ENCODE assay signal across 13 cellular contexts in the genomic region with DNA sequence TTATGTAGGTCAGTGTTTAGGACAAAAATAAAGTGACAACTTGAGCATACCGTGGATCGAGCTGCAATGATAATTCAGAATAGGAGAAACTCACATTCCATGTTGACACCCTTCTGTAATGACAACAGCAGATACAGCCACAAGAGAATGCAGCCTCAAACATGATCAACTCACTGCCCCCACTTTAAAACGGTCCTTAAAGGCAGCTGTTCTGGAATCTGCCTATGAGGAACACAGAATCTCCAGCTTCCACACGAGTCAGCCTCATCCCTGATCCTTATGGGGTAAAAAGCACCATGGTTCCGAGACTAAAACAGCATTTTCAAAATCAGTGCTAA. TPM values are rescaled to one million over a fixed set of nuclear protein-coding genes. Genes with fewer than 3 reads are reported as not detected.
A peak's percentile ranks its signal among the peaks of the same experiment; 100 is the strongest.
DNase-seq lines count a peak whose midpoint lies in the region; ATAC-seq, FAIRE-seq and TF ChIP-seq lines count a peak whose summit lies in the region.
"Had no signal": no experiment of that assay in that cellular context is flagged by ENCODE, and none has a peak within 500 bp of the region (broad histone marks: within the 10 kb centered on the region; RNA-seq: fewer than 3 reads in every experiment).

No MANE protein-coding gene starts in this region.

- FAIRE-seq in urothelium cell line (lab: Jason Lieb, UNC) = peak; percentile 80
- FAIRE-seq: keratinocyte had no signal

- H3K36me3 ChIP-seq in heart left ventricle (peaks cover 0 to 41% (median 0%) of the 10 kb centered on the region in 9 donors), Panc1 (ENCODE audit: control insufficient read depth, insufficient read depth, low read length) (peaks cover 5% of the 10 kb centered on the region), right lobe of liver (peaks cover 0 to 5% (median 0%) of the 10 kb centered on the region in 4 donors), prostate gland (no peaks in the 10 kb centered on the region), esophagus squamous epithelium (peaks cover 0 to 29% (median 0%) of the 10 kb centered on the region in 3 donors)

- WGBS in heart left ventricle, 4 donors = 25 to 37% (median 36%) methylated on average over 5 of the region's 5 CpGs
- 15% methylated on average over 5 of the region's 5 CpGs for WGBS in right lobe of liver (ENCODE audit: insufficient coverage, low coverage, low lambda C conversion rate, missing lambda C conversion rate)
- WGBS in prostate gland = 62% methylated on average over 5 of the region's 5 CpGs
- 43 to 64% methylated on average over 3 to 5 of the region's 5 CpGs for WGBS in esophagus squamous epithelium, 2 donors

- H3K9me3 ChIP-seq in heart left ventricle (no peaks in the 10 kb centered on the region), Panc1 (ENCODE audit: control insufficient read depth, insufficient read depth, low read depth, low read length) (no peaks in the 10 kb centered on the region), right lobe of liver (no peaks in the 10 kb centered on the region), prostate gland (no peaks in the 10 kb centered on the region), esophagus squamous epithelium (no peaks in the 10 kb centered on the region)

- TF ChIP-seq POLR2A in heart left ventricle (IDR thresholded peaks at IDR 0.05) (no peak), right lobe of liver (IDR thresholded peaks at IDR 0.05) (no peak), prostate gland (IDR thresholded peaks at IDR 0.05) (no peak), esophagus squamous epithelium (IDR thresholded peaks at IDR 0.05) (no peak)

- POLR2A ChIA-PET in Panc1 (lab: Charles Lee) = no interaction called here

- BruUV-seq in Panc1 (replicated peaks; lab: Mats Ljungman, UMichigan) = no TSS peak

- TF ChIP-seq CTCF in heart left ventricle (IDR thresholded peaks at IDR 0.05) (no peak), Panc1 (IDR thresholded peaks at IDR 0.05) (no peak), right lobe of liver (IDR thresholded peaks at IDR 0.05) (no peak), prostate gland (IDR thresholded peaks at IDR 0.05) (no peak), esophagus squamous epithelium (IDR thresholded peaks at IDR 0.05) (no peak)

- intact Hi-C loops in heart left ventricle (cut with DNase I) = no loop called here
- intact Hi-C loops in Right ventricle myocardium inferior (cut with DNase I) = no loop called here
- intact Hi-C loops in Panc1 (cut with micrococcal nuclease; ENCODE audit: unreplicated experiment) = no loop called here
- intact Hi-C loops in right lobe of liver (cut with DNase I) = no loop called here
- intact Hi-C loops in prostate gland (cut with DNase I) = no loop called here
- intact Hi-C loops in esophagus squamous epithelium (cut with DNase I) = no loop called here

- in situ Hi-C loops in Panc1 (cut with HindIII; ENCODE audit: low pct_unique_long_range_greater_than_20kb, low sequenced_read_pairs) = no loop called here

- H3K4me1 ChIP-seq in heart left ventricle = peaks cover 11 to 78% (median 56%) of the 10 kb centered on the region in 12 donors
- peaks cover 11% of the 10 kb centered on the region for H3K4me1 ChIP-seq in Panc1 (ENCODE audit: control insufficient read depth, insufficient read depth, low read length)
- H3K4me1 ChIP-seq in right lobe of liver = peaks cover 0 to 63% (median 37%) of the 10 kb centered on the region in 4 donors
- peaks cover 13% of the 10 kb centered on the region for H3K4me1 ChIP-seq in prostate gland (replicated peaks)
- H3K4me1 ChIP-seq in esophagus squamous epithelium = peaks cover 30 to 77% (median 32%) of the 10 kb centered on the region in 3 donors

- ATAC-seq in heart left ventricle (no peak), Right ventricle myocardium inferior (no peak), Panc1 (no peak), right lobe of liver (no peak)

- no peak for DNase-seq in heart left ventricle
- DNase-seq in Right ventricle myocardium inferior (ENCODE audit: missing footprints) = no peak
- DNase-seq in Panc1 (ENCODE audit: low read depth, low spot score) = no peak
- DNase-seq in right lobe of liver = no peak
- no peak for DNase-seq in urothelium cell line (ENCODE audit: low spot score)
- DNase-seq in prostate gland (ENCODE audit: low spot score) = no peak
- no peak for DNase-seq in effector CD4-positive, alpha-beta T cell
- DNase-seq in esophagus squamous epithelium (lab: John Stamatoyannopoulos, UW) = no peak
- DNase-seq: activated effector memory CD4-positive, alpha-beta T cell treated with anti-CD3 and anti-CD28 coated beads, Interleukin-2, amount 50 U/mL, for 16 hours; NCI-H446; SHP77 treated with DMSO at 0.1 percent for 48 hours; stimulated activated CD8-positive, alpha-beta memory T cell treated with anti-CD3 and anti-CD28 coated beads, Interleukin-4, amount 100 ng/mL, for 48 hours had no signal

- CTCF ChIA-PET in Panc1 (lab: Charles Lee) = no interaction called here

- H3K27ac ChIP-seq in heart left ventricle = peak overlapping the region in 9 of 12 donors; percentile 5 to 61 (median 33)
- peak overlapping the region; percentile 3 for H3K27ac ChIP-seq in Panc1 (ENCODE audit: low read length)
- H3K27ac ChIP-seq in right lobe of liver = peak overlapping the region in 2 of 3 donors; percentile 7 to 89
- H3K27ac ChIP-seq in prostate gland = peak overlapping the region in 1 of 2 donors; percentile 8
- peak overlapping the region in 1 of 4 donors; percentile 26 for H3K27ac ChIP-seq in esophagus squamous epithelium

- H3K4me3 ChIP-seq in heart left ventricle (peak overlapping the region in 6 of 12 donors; percentile 3 to 36 (median 6)), Panc1 (ENCODE audit: low read depth in 2 of 2, low read length in 2 of 2) (no peak overlapping the region), right lobe of liver (no peak overlapping the region), prostate gland (no peak overlapping the region), esophagus squamous epithelium (peak overlapping the region in 1 of 4 donors; percentile 35)

- H3K27me3 ChIP-seq in heart left ventricle (no peaks in the 10 kb centered on the region), Panc1 (ENCODE audit: control insufficient read depth, insufficient read depth, low read length) (no peaks in the 10 kb centered on the region), right lobe of liver (no peaks in the 10 kb centered on the region), prostate gland (replicated peaks; ENCODE audit: insufficient read depth) (no peaks in the 10 kb centered on the region), esophagus squamous epithelium (no peaks in the 10 kb centered on the region)

RNA-seq across cellular contexts. Expression of a gene that starts 3.7 kb away (rescaled TPM):
- total RNA-seq in heart left ventricle (10 to 100 TPM; 35.8 to 86.5 (median 51.1) TPM), Right ventricle myocardium inferior (57.7 TPM), Panc1 (2021; ENCODE audit: unreplicated experiment) (199 TPM), right lobe of liver (100 to 1,000 TPM; 134 to 207 (median 144) TPM), prostate gland (100 to 1,000 TPM in 1 of 2 donors, 10 to 100 TPM in 1; 75.2 to 117 TPM), esophagus squamous epithelium (10 to 100 TPM; 53.4 to 92.3 (median 65.8) TPM)
- 10 to 100 TPM; 29.1 to 96.6 TPM for polyA plus RNA-seq in heart left ventricle
- 150 TPM for polyA plus RNA-seq in Panc1 (2012; ENCODE audit: insufficient read length)

RNA-seq across cellular contexts. Expression of a gene that starts 32.5 kb away (rescaled TPM):
- total RNA-seq in heart left ventricle (10 to 100 TPM in 3 of 9 donors, 1 to 10 TPM in 6; 5.3 to 14.7 (median 7.4) TPM), Right ventricle myocardium inferior (6.7 TPM), Panc1 (2021; ENCODE audit: unreplicated experiment) (22.3 TPM), right lobe of liver (10 to 100 TPM in 4 of 6 experiments, 1 to 10 TPM in 2; 8.9 to 12.7 (median 11.7) TPM), prostate gland (10 to 100 TPM in 1 of 2 donors, 1 to 10 TPM in 1; 9.7 to 20.4 TPM), esophagus squamous epithelium (10 to 100 TPM in 3 of 4 donors, 1 to 10 TPM in 1; 7.1 to 12.4 (median 10.6) TPM)
- polyA plus RNA-seq in heart left ventricle = 10 to 100 TPM in 1 of 2 donors, 1 to 10 TPM in 1; 4.1 to 17.2 TPM
- polyA plus RNA-seq in Panc1 (2012; ENCODE audit: insufficient read length) = 17.2 TPM
